ENCODE assay signal across 17 cellular contexts in genomic region chrX:123918106-123918721, GRCh38.
"Had no signal": no experiment of that assay in that cellular context is flagged by ENCODE, and none has a peak within 500 bp of the region (broad histone marks: within the 10 kb centered on the region; RNA-seq: fewer than 3 reads in every experiment).

No MANE protein-coding gene starts in this region.

- H3K27ac Mint-ChIP-seq: activated naive CD4-positive, alpha-beta T cell treated with anti-CD3 and anti-CD28 coated beads for 36 hours; activated naive CD8-positive, alpha-beta T cell treated with anti-CD3 and anti-CD28 coated beads, Interleukin-2, amount 50 U/mL, for 24 hours; activated T-helper 17 cell treated with anti-CD3 and anti-CD28 coated beads, Interleukin-2, amount 50 U/mL, for 72 hours; immature natural killer cell; type B pancreatic cell had no signal

- H3K27ac ChIP-seq: gastrocnemius medialis, heart left ventricle, skin epidermis had no signal

- DNase-seq: activated CD4-positive, CD25-positive, alpha-beta regulatory T cell treated with anti-CD3 and anti-CD28 coated beads, Interleukin-2, amount 50 U/mL, for 72 hours; activated naive CD4-positive, alpha-beta T cell treated with anti-CD3 and anti-CD28 coated beads for 36 hours; activated naive CD8-positive, alpha-beta T cell treated with anti-CD3 and anti-CD28 coated beads, Interleukin-2, amount 50 U/mL, for 24 hours; gastrocnemius medialis; heart left ventricle; immature natural killer cell; left cardiac atrium; midbrain; retina; stimulated activated CD4-positive, alpha-beta T cell treated with anti-CD3 and anti-CD28 coated beads, Interleukin-4, amount 100 ng/mL, for 24 hours; stimulated activated naive CD4-positive, alpha-beta T cell treated with Interleukin-2 at 50 U/mL for 16 hours had no signal

- H3K9me3 Mint-ChIP-seq: activated naive CD4-positive, alpha-beta T cell treated with anti-CD3 and anti-CD28 coated beads for 36 hours; activated naive CD8-positive, alpha-beta T cell treated with anti-CD3 and anti-CD28 coated beads, Interleukin-2, amount 50 U/mL, for 24 hours; activated T-helper 17 cell treated with anti-CD3 and anti-CD28 coated beads, Interleukin-2, amount 50 U/mL, for 72 hours; immature natural killer cell had no signal

- ATAC-seq: activated naive CD8-positive, alpha-beta T cell treated with anti-CD3 and anti-CD28 coated beads, Interleukin-2, amount 50 U/mL, for 24 hours; activated T-helper 17 cell treated with anti-CD3 and anti-CD28 coated beads, Interleukin-2, amount 50 U/mL, for 72 hours; gastrocnemius medialis; heart left ventricle; left cardiac atrium had no signal

- H3K4me1 Mint-ChIP-seq: activated naive CD8-positive, alpha-beta T cell treated with anti-CD3 and anti-CD28 coated beads, Interleukin-2, amount 50 U/mL, for 24 hours; activated T-helper 17 cell treated with anti-CD3 and anti-CD28 coated beads, Interleukin-2, amount 50 U/mL, for 72 hours; immature natural killer cell; neural crest cell had no signal

- H3K27me3 Mint-ChIP-seq: activated naive CD8-positive, alpha-beta T cell treated with anti-CD3 and anti-CD28 coated beads, Interleukin-2, amount 50 U/mL, for 24 hours; activated T-helper 17 cell treated with anti-CD3 and anti-CD28 coated beads, Interleukin-2, amount 50 U/mL, for 72 hours; type B pancreatic cell had no signal

- FAIRE-seq: endothelial cell of umbilical vein had no signal

- H3K27me3 ChIP-seq: gastrocnemius medialis, heart left ventricle had no signal

- H3K36me3 ChIP-seq: gastrocnemius medialis, heart left ventricle had no signal

- H3K36me3 Mint-ChIP-seq: immature natural killer cell, type B pancreatic cell had no signal

- H3K9me3 ChIP-seq: gastrocnemius medialis, heart left ventricle had no signal

- H3K4me3 ChIP-seq: gastrocnemius medialis, heart left ventricle, lung, skin epidermis had no signal

- H3K4me3 Mint-ChIP-seq: activated naive CD4-positive, alpha-beta T cell treated with anti-CD3 and anti-CD28 coated beads for 36 hours; activated naive CD8-positive, alpha-beta T cell treated with anti-CD3 and anti-CD28 coated beads, Interleukin-2, amount 50 U/mL, for 24 hours; activated T-helper 17 cell treated with anti-CD3 and anti-CD28 coated beads, Interleukin-2, amount 50 U/mL, for 72 hours; immature natural killer cell; neural crest cell; type B pancreatic cell had no signal

- H3K4me1 ChIP-seq: gastrocnemius medialis, heart left ventricle had no signal
